Comparison of ENCODE assay signal across 1 cellular context in the genomic region with DNA sequence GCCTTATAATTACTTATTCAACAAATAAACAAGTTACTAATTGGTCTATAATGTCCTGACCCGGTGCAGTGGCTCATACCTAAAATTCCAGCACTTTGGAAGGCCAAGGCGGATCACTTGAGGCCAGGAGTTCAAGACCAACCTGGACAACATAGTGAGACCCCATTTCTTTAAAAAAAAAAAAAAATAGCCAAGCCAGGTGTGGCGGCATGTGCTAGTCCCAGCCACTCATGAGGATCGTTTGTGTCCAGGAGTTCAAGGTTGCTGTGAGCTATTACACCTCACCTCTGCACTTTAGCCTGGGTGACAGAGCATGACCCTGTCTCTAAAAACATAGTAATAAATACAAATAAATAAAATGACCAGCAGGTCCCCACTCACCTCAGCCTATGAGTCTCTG.
A peak's percentile ranks its signal among the peaks of the same experiment; 100 is the strongest.
TF ChIP-seq lines count a peak whose summit lies in the region.

No MANE protein-coding gene starts in this region.

TF ChIP-seq in K562, 482 proteins besides CTCF, POLR2A, EP300 and RAD21:
- TF ChIP-seq ZFP30 (CRISPR knock-in tag; IDR thresholded peaks at IDR 0.05; ENCODE audit: borderline replicate concordance) (no peak), ZNF121 (CRISPR knock-in tag; conservative IDR thresholded peaks at IDR 0.05) (peak; percentile 77)
